Comparison of ENCODE assay signal across 14 cellular contexts in the genomic region with DNA sequence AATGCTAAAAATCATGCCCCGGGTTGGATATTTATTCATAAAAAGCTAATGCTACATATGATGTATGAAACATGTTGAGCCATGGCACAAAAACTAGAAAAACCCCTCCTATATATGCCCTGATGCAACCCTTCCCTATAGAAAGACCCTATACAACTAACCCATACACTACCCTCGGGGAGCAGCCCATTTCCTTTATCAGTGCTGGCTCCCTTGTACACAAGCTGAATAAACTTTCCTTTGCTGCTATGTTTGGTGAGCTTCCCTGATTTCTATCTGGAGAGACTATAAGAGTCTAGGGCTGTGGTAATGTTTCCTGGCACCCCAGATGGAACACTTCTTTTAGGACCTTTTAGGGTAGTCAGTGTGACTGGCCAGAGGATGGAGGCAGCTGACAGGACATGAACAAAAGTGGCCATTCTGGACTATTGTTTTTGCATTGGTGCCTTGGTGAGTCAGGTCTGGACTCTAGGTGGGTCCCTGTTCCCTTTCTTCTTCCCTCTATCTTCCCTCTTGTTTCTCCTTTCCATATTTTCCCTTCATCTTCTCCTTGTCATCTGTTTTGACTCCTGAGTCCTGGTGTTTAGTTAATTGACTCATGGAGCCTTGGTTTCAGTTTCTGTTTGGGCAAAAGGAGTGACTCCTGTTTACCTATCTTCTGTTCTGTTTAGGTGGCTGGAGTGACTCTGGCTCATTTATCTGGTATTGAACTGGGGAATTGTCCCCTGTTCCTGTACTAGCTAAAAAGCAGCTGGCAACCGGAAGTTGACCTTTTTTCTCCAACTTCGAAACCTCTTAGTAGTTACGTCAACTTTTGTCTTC.
DNase-seq lines count a peak whose midpoint lies in the region; ATAC-seq, FAIRE-seq and TF ChIP-seq lines count a peak whose summit lies in the region.
"Had no signal": no experiment of that assay in that cellular context is flagged by ENCODE, and none has a peak within 500 bp of the region (broad histone marks: within the 10 kb centered on the region; RNA-seq: fewer than 3 reads in every experiment).

No MANE protein-coding gene starts in this region.

- no peak for FAIRE-seq in RCC 7860 (lab: Jason Lieb, UNC)

- H4K20me1 ChIP-seq in PC-3 (ENCODE audit: low read length), result no peaks in the 10 kb centered on the region

- no peaks in the 10 kb centered on the region for H3K9me3 ChIP-seq in PC-3 (ENCODE audit: low read length)
- no peaks in the 10 kb centered on the region for H3K9me3 ChIP-seq in effector memory CD4-positive, alpha-beta T cell (ENCODE audit: control insufficient read depth, low read length)

- DNase-seq in ACHN (peak; percentile 10), H4 (ENCODE audit: low spot score) (peak; percentile 7), PC-3 (peak; percentile 10), epithelial cell of esophagus (ENCODE audit: low read depth) (peak; percentile 10), Kasumi-1 (lab: John Stamatoyannopoulos, UW) (no peak), NCI-H1930 (lab: John Stamatoyannopoulos, UW) (no peak), RCC 7860 (ENCODE audit: low spot score) (no peak)
- DNase-seq in effector memory CD4-positive, alpha-beta T cell, result no peak
- DNase-seq: activated CD8-positive, alpha-beta T cell treated with anti-CD3 and anti-CD28 coated beads for 36 hours; KBM-7; NCI-H146; SHP77; upper lobe of left lung had no signal

- peak overlapping the region; percentile 10; the same call in 1 of the 2 replicates for H3K4me2 ChIP-seq in PC-3 (ENCODE audit: low read length)

- H3K36me3 ChIP-seq in PC-3 (ENCODE audit: low read depth, low read length), result no peaks in the 10 kb centered on the region
- H3K36me3 ChIP-seq in effector memory CD4-positive, alpha-beta T cell (ENCODE audit: control insufficient read depth, insufficient read depth, low read length), result no peaks in the 10 kb centered on the region
- H3K36me3 ChIP-seq: upper lobe of left lung had no signal

- H3K9ac ChIP-seq in PC-3 (ENCODE audit: low read length), result no peak overlapping the region

- POLR2A ChIA-PET in PC-3 (lab: Charles Lee; ENCODE audit: unreplicated experiment), result no interaction called here

- H3K27me3 ChIP-seq in PC-3 (ENCODE audit: low read length), result no peaks in the 10 kb centered on the region
- H3K27me3 ChIP-seq in effector memory CD4-positive, alpha-beta T cell (replicated peaks; ENCODE audit: control insufficient read depth, insufficient read depth, low read length, poor library complexity, severe bottlenecking), result no peaks in the 10 kb centered on the region
- H3K27me3 ChIP-seq: upper lobe of left lung had no signal

- H2AFZ ChIP-seq in PC-3 (ENCODE audit: low read length), result no peak overlapping the region

- ATAC-seq in PC-3, result peak; percentile 60
- ATAC-seq: activated CD8-positive, alpha-beta T cell treated with anti-CD3 and anti-CD28 coated beads for 36 hours; stimulated activated effector memory CD8-positive, alpha-beta T cell treated with anti-CD3 and anti-CD28 coated beads, Interleukin-12 subunit alpha, Interleukin-12 subunit beta, amount 100 ng/mL, for 72 hours had no signal

- H3K4me3 ChIP-seq in PC-3 (ENCODE audit: low read length), result no peak overlapping the region
- no peak overlapping the region for H3K4me3 ChIP-seq in epithelial cell of esophagus (ENCODE audit: low read length)
- no peak overlapping the region for H3K4me3 ChIP-seq in effector memory CD4-positive, alpha-beta T cell (ENCODE audit: insufficient read depth, low read depth, low read length, poor library complexity, severe bottlenecking)
- H3K4me3 ChIP-seq: upper lobe of left lung had no signal

- H3K79me2 ChIP-seq in PC-3 (ENCODE audit: low read length), result no peaks in the 10 kb centered on the region

- no peak overlapping the region for H3K27ac ChIP-seq in PC-3 (ENCODE audit: low read length)
- no peak overlapping the region for H3K27ac ChIP-seq in effector memory CD4-positive, alpha-beta T cell (ENCODE audit: insufficient read depth, low read length, poor library complexity, severe bottlenecking)
- H3K27ac ChIP-seq: upper lobe of left lung had no signal

- CTCF ChIA-PET in PC-3 (lab: Charles Lee), result no interaction called here

- BruUV-seq in PC-3 (replicated peaks; lab: Mats Ljungman, UMichigan), result no TSS peak

- in situ Hi-C loops in ACHN (cut with HindIII; ENCODE audit: low pct_ligation_motif_present, low pct_unique_long_range_greater_than_20kb, low sequenced_read_pairs), result no loop called here

- TF ChIP-seq CTCF in PC-3 (conservative IDR thresholded peaks at IDR 0.05; ENCODE audit: low read depth, low read length) (no peak), epithelial cell of esophagus (IDR thresholded peaks at IDR 0.05; ENCODE audit: insufficient read depth, low read depth, low read length, missing control alignments) (no peak)

- no peaks in the 10 kb centered on the region for H3K9me2 ChIP-seq in PC-3 (replicated peaks; ENCODE audit: low read length)

- intact Hi-C loops in PC-3 (cut with micrococcal nuclease), result no loop called here

- no peaks in the 10 kb centered on the region for H3K4me1 ChIP-seq in PC-3 (ENCODE audit: insufficient read depth, low read length)
- H3K4me1 ChIP-seq in effector memory CD4-positive, alpha-beta T cell (ENCODE audit: control insufficient read depth, insufficient read depth, low read length, poor library complexity, severe bottlenecking), result no peaks in the 10 kb centered on the region
- H3K4me1 ChIP-seq: upper lobe of left lung had no signal

- no peaks in the 10 kb centered on the region for H3F3A ChIP-seq in PC-3 (ENCODE audit: low read length, unreplicated experiment)

Comparison
In these comparisons a context has a peak if more than half of its experiments do, and no peak if none do; other contexts are left out.
1. DNase-seq: peak in ACHN (single experiment), H4 (single experiment), PC-3 (single experiment) and epithelial cell of esophagus (single experiment); none in Kasumi-1 (0 of 2), NCI-H1930 (0 of 2), effector memory CD4-positive, alpha-beta T cell (0 of 3) and RCC 7860 (single experiment).